Comparison of ENCODE assay signal across 21 cellular contexts in the genomic region with DNA sequence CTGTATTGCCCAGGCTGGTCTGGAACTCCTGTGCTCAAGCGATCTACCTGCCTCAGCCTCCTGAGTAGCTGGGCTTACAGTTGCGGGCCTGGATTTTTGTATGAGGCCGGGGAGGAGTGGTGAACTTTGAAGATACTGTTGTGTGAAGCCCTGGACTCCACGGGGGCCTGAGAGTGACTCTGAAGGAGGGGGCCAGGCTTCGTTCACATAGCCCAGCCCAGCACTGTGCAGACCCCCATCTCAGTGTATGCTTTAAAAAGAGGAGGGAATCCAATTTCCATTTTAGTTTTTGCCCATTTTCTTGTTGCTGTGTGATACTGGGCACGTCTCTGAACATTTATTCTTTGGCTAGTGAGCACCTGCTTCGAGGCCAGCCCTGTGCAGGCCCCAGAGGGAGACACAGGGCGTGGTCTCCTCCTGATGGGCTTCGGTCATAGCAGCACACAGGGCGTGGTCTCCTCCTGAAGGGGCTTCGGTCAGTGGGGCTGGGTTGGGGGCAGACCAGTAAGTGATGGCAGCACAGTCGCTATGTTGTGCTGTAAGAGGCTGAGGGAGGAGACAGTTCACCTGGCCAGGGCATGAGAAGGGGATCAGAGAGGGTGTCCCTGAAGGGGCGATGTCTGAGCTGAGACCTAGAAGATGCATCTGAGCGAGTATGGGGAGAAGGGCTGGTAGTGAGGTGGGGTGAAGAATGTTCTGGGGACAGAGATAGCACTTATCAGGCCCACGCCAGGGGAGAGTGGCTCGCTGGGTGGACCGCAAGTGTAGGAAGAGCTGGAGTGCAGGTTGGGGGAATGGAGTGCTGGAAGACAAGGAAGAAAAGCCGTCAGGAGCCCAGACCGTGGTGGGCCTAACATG. TPM values are rescaled to one million over a fixed set of nuclear protein-coding genes. Genes with fewer than 3 reads are reported as not detected.
"Had no signal": no experiment of that assay in that cellular context is flagged by ENCODE, and none has a peak within 500 bp of the region (broad histone marks: within the 10 kb centered on the region; RNA-seq: fewer than 3 reads in every experiment).

No MANE protein-coding gene starts in this region.

- DNase-seq: activated CD4-positive, alpha-beta T cell treated with anti-CD3 and anti-CD28 coated beads for 36 hours; activated CD8-positive, alpha-beta T cell treated with anti-CD3 and anti-CD28 coated beads for 36 hours; activated naive CD4-positive, alpha-beta T cell treated with Interleukin-2 at 50 U/mL for 16 hours; activated naive CD8-positive, alpha-beta T cell treated with anti-CD3 and anti-CD28 coated beads, Interleukin-2, amount 50 U/mL, for 24 hours; activated T-cell treated with anti-CD3 and anti-CD28 coated beads, Interleukin-2, amount 50 U/mL, for 1 hour; anterior cingulate cortex; central memory CD4-positive, alpha-beta T cell; gastrocnemius medialis; heart left ventricle; kidney; left ventricle myocardium inferior; naive thymus-derived CD4-positive, alpha-beta T cell; pancreas; stimulated activated CD4-positive, alpha-beta T cell treated with anti-CD3 and anti-CD28 coated beads, Interleukin-4, amount 100 ng/mL, for 24 hours; T-helper 1 cell; thyroid gland had no signal

- ATAC-seq: activated CD4-positive, alpha-beta T cell treated with anti-CD3 and anti-CD28 coated beads for 36 hours; activated CD8-positive, alpha-beta T cell treated with anti-CD3 and anti-CD28 coated beads for 36 hours; activated naive CD8-positive, alpha-beta T cell treated with anti-CD3 and anti-CD28 coated beads, Interleukin-2, amount 50 U/mL, for 24 hours; activated T-helper 17 cell treated with anti-CD3 and anti-CD28 coated beads, Interleukin-2, amount 50 U/mL, for 72 hours; gastrocnemius medialis; naive thymus-derived CD4-positive, alpha-beta T cell; stimulated activated memory B cell treated with anti-CD40 and anti-IgM and Interleukin-4, amounts not matched to agents 10 μg/mL and 1 μg/mL and 100 μg/mL, for 72 hours had no signal

- H3K27me3 Mint-ChIP-seq: activated CD4-positive, alpha-beta T cell treated with anti-CD3 and anti-CD28 coated beads for 36 hours; activated CD8-positive, alpha-beta T cell treated with anti-CD3 and anti-CD28 coated beads for 36 hours; activated naive CD8-positive, alpha-beta T cell treated with anti-CD3 and anti-CD28 coated beads, Interleukin-2, amount 50 U/mL, for 24 hours; activated T-helper 17 cell treated with anti-CD3 and anti-CD28 coated beads, Interleukin-2, amount 50 U/mL, for 72 hours; brain; naive thymus-derived CD4-positive, alpha-beta T cell; stimulated activated memory B cell treated with anti-CD40 and anti-IgM and Interleukin-4, amounts not matched to agents 10 μg/mL and 1 μg/mL and 100 μg/mL, for 72 hours had no signal

- H3K27ac ChIP-seq: gastrocnemius medialis, heart left ventricle, left ventricle myocardium inferior, neutrophil, pancreas, right lobe of liver, thyroid gland had no signal

- H3K4me3 Mint-ChIP-seq: activated CD4-positive, alpha-beta T cell treated with anti-CD3 and anti-CD28 coated beads for 36 hours; activated CD8-positive, alpha-beta T cell treated with anti-CD3 and anti-CD28 coated beads for 36 hours; activated naive CD8-positive, alpha-beta T cell treated with anti-CD3 and anti-CD28 coated beads, Interleukin-2, amount 50 U/mL, for 24 hours; activated T-helper 17 cell treated with anti-CD3 and anti-CD28 coated beads, Interleukin-2, amount 50 U/mL, for 72 hours; brain; stimulated activated memory B cell treated with anti-CD40 and anti-IgM and Interleukin-4, amounts not matched to agents 10 μg/mL and 1 μg/mL and 100 μg/mL, for 72 hours had no signal

- H3K27ac Mint-ChIP-seq: activated CD4-positive, alpha-beta T cell treated with anti-CD3 and anti-CD28 coated beads for 36 hours; activated CD8-positive, alpha-beta T cell treated with anti-CD3 and anti-CD28 coated beads for 36 hours; activated naive CD8-positive, alpha-beta T cell treated with anti-CD3 and anti-CD28 coated beads, Interleukin-2, amount 50 U/mL, for 24 hours; activated T-helper 17 cell treated with anti-CD3 and anti-CD28 coated beads, Interleukin-2, amount 50 U/mL, for 72 hours; brain; stimulated activated memory B cell treated with anti-CD40 and anti-IgM and Interleukin-4, amounts not matched to agents 10 μg/mL and 1 μg/mL and 100 μg/mL, for 72 hours had no signal

- H3K9me3 ChIP-seq: gastrocnemius medialis, heart left ventricle, left ventricle myocardium inferior, neutrophil, pancreas, right lobe of liver, thyroid gland had no signal

- H3K27me3 ChIP-seq: gastrocnemius medialis, heart left ventricle, neutrophil, pancreas, right lobe of liver, thyroid gland had no signal

- H3K4me1 Mint-ChIP-seq: activated CD4-positive, alpha-beta T cell treated with anti-CD3 and anti-CD28 coated beads for 36 hours; activated naive CD8-positive, alpha-beta T cell treated with anti-CD3 and anti-CD28 coated beads, Interleukin-2, amount 50 U/mL, for 24 hours; brain; stimulated activated memory B cell treated with anti-CD40 and anti-IgM and Interleukin-4, amounts not matched to agents 10 μg/mL and 1 μg/mL and 100 μg/mL, for 72 hours had no signal

- H3K9me3 Mint-ChIP-seq: activated CD8-positive, alpha-beta T cell treated with anti-CD3 and anti-CD28 coated beads for 36 hours; activated naive CD8-positive, alpha-beta T cell treated with anti-CD3 and anti-CD28 coated beads, Interleukin-2, amount 50 U/mL, for 24 hours; activated T-helper 17 cell treated with anti-CD3 and anti-CD28 coated beads, Interleukin-2, amount 50 U/mL, for 72 hours; brain; naive thymus-derived CD4-positive, alpha-beta T cell; stimulated activated memory B cell treated with anti-CD40 and anti-IgM and Interleukin-4, amounts not matched to agents 10 μg/mL and 1 μg/mL and 100 μg/mL, for 72 hours had no signal

- H3K4me3 ChIP-seq: gastrocnemius medialis, heart left ventricle, left ventricle myocardium inferior, pancreas, right lobe of liver, thyroid gland had no signal

- H3K4me1 ChIP-seq: heart left ventricle, pancreas, right lobe of liver, thyroid gland had no signal

RNA-seq across cellular contexts. Expression of gene PNPLA3, which starts 45.6 kb away (rescaled TPM):
- total RNA-seq: left ventricle myocardium inferior had no signal
- polyA plus RNA-seq: naive thymus-derived CD4-positive, alpha-beta T cell had no signal
